8 cellular contexts compared by ENCODE assay signal in genomic region chr17:28711723-28712036, GRCh38. TPM values are rescaled to one million over a fixed set of nuclear protein-coding genes. Genes with fewer than 3 reads are reported as not detected.
DNase-seq lines count a peak whose midpoint lies in the region; ATAC-seq and TF ChIP-seq lines count a peak whose summit lies in the region.

TSS of gene PROCA1 (minus strand) at chr17:28711888. CDS start at chr17:28711660, 228 bp downstream.

- peaks cover 17% of the 10 kb centered on the region for H3K27me3 Mint-ChIP-seq in activated CD4-positive, alpha-beta T cell treated with anti-CD3 and anti-CD28 coated beads for 36 hours

- peak within 1 kb of the TSS; percentile 95 for H3K9ac ChIP-seq in HUES48 (ENCODE audit: low read depth, low read length)

- H3K4me3 ChIP-seq in HUES48 (ENCODE audit: low read depth, low read length) (peak within 1 kb of the TSS; percentile 88), astrocyte of the spinal cord (ENCODE audit: low read depth, low read length) (peak within 1 kb of the TSS; percentile 49), right lobe of liver (peak within 1 kb of the TSS; percentile 62 to 77 (median 64)), tibial artery (peak within 1 kb of the TSS; percentile 60 to 72)

- peak within 1 kb of the TSS; percentile 80 for H3K4me3 Mint-ChIP-seq in activated CD4-positive, alpha-beta T cell treated with anti-CD3 and anti-CD28 coated beads for 36 hours

- peaks cover 8% of the 10 kb centered on the region for H3K4me1 ChIP-seq in HUES48 (ENCODE audit: control insufficient read depth, insufficient read depth, low read length)
- H3K4me1 ChIP-seq in right lobe of liver: peaks cover 0 to 10% (median 2%) of the 10 kb centered on the region in 4 donors
- H3K4me1 ChIP-seq in tibial artery: peaks cover 0 to 29% (median 21%) of the 10 kb centered on the region in 4 donors

- CTCF ChIA-PET in activated CD4-positive, alpha-beta T cell treated with anti-CD3 and anti-CD28 coated beads for 36 hours (lab: Charles Lee): interaction anchor here (0.7 to 2.9 kb wide), 8 partner anchors 8 to 442 kb away, joined by 3 to 19 read pairs (median 4); partner anchors contain the start of genes BLTP2, NEK8, RPL23A and SDF2

- POLR2A ChIA-PET in activated CD4-positive, alpha-beta T cell treated with anti-CD3 and anti-CD28 coated beads for 36 hours (lab: Charles Lee): interaction anchor here (0.7 to 2.5 kb wide), 8 partner anchors 9 to 238 kb away, joined by 3 to 31 read pairs (median 4); partner anchors contain the start of genes BLTP2, NEK8, PIGS and RPL23A

- no peak for TF ChIP-seq CTCF in astrocyte of the spinal cord (IDR thresholded peaks at IDR 0.05; ENCODE audit: low read depth, low read length)
- no peak for TF ChIP-seq CTCF in right lobe of liver (IDR thresholded peaks at IDR 0.05)
- TF ChIP-seq CTCF in tibial artery (IDR thresholded peaks at IDR 0.05): no peak

- H3K4me1 Mint-ChIP-seq in activated CD4-positive, alpha-beta T cell treated with anti-CD3 and anti-CD28 coated beads for 36 hours: peaks cover 19% of the 10 kb centered on the region

- DNase-seq in activated CD4-positive, alpha-beta T cell treated with anti-CD3 and anti-CD28 coated beads for 36 hours: peak; percentile 57
- no peak for DNase-seq in activated CD4-positive, alpha-beta T cell treated with anti-CD3 and anti-CD28 coated beads for 1 hour
- DNase-seq in astrocyte of the spinal cord (ENCODE audit: low read depth, low spot score): no peak
- DNase-seq in right lobe of liver: no peak
- no peak for DNase-seq in tibial artery
- no peak for DNase-seq in iPS-NIHi11 (ENCODE audit: low spot score)
- DNase-seq in NCI-H2081 treated with DMSO at 0.1 percent for 48 hours (lab: John Stamatoyannopoulos, UW): no peak

- in situ Hi-C loops in astrocyte of the spinal cord (cut with HindIII; ENCODE audit: low sequenced_read_pairs): no loop called here

- ATAC-seq in activated CD4-positive, alpha-beta T cell treated with anti-CD3 and anti-CD28 coated beads for 36 hours: peak; percentile 31
- ATAC-seq in right lobe of liver: peak in 1 of 4 donors; percentile 13

- no peak for TF ChIP-seq POLR2A in right lobe of liver (IDR thresholded peaks at IDR 0.05)

- H3K36me3 Mint-ChIP-seq in activated CD4-positive, alpha-beta T cell treated with anti-CD3 and anti-CD28 coated beads for 36 hours (ENCODE audit: low read depth): no peaks in the 10 kb centered on the region

- H3K27me3 ChIP-seq in HUES48 (ENCODE audit: control insufficient read depth, insufficient read depth, low read length) (no peaks in the 10 kb centered on the region), right lobe of liver (no peaks in the 10 kb centered on the region), tibial artery (no peaks in the 10 kb centered on the region)

- peak within 1 kb of the TSS; percentile 98 for H3K27ac ChIP-seq in HUES48 (ENCODE audit: low read depth, low read length)
- H3K27ac ChIP-seq in right lobe of liver: peak within 1 kb of the TSS; percentile 56 to 85 (median 70)
- peak within 1 kb of the TSS; percentile 90 to 98 for H3K27ac ChIP-seq in tibial artery

- peaks cover 32% of the 10 kb centered on the region for H3K36me3 ChIP-seq in HUES48 (ENCODE audit: control insufficient read depth, insufficient read depth, low read length)
- no peaks in the 10 kb centered on the region for H3K36me3 ChIP-seq in right lobe of liver
- H3K36me3 ChIP-seq in tibial artery: peaks cover 11 to 26% (median 23%) of the 10 kb centered on the region in 3 donors

- H3K9me3 Mint-ChIP-seq in activated CD4-positive, alpha-beta T cell treated with anti-CD3 and anti-CD28 coated beads for 36 hours (ENCODE audit: low read depth): no peaks in the 10 kb centered on the region

- intact Hi-C loops in activated CD4-positive, alpha-beta T cell treated with anti-CD3 and anti-CD28 coated beads for 36 hours (cut with DNase I, micrococcal nuclease): loop anchor here (1.0 to 5.0 kb wide), 11 partner anchors 8 to 581 kb away; partner anchors contain the start of genes BLTP2 (in 2 of the 2), RPL23A (in 2 of the 2), SUPT6H (in 2 of the 2) and NUFIP2 (in 1 of the 2)
- intact Hi-C loops in right lobe of liver (cut with DNase I) (no loop called here), tibial artery (cut with DNase I; ENCODE audit: low total_unique reads) (no loop called here)

- H3K9me3 ChIP-seq in HUES48 (ENCODE audit: control insufficient read depth, insufficient read depth, low read length): no peaks in the 10 kb centered on the region
- no peaks in the 10 kb centered on the region for H3K9me3 ChIP-seq in right lobe of liver
- no peaks in the 10 kb centered on the region for H3K9me3 ChIP-seq in tibial artery

- 19% methylated on average over 6 of the region's 20 CpGs for WGBS in right lobe of liver (ENCODE audit: insufficient coverage, low coverage, low lambda C conversion rate, missing lambda C conversion rate)

- peak within 1 kb of the TSS; percentile 91 for H3K27ac Mint-ChIP-seq in activated CD4-positive, alpha-beta T cell treated with anti-CD3 and anti-CD28 coated beads for 36 hours

RNA-seq across cellular contexts. Expression of gene PROCA1, which starts in this region (rescaled TPM):
- total RNA-seq in activated CD4-positive, alpha-beta T cell treated with anti-CD3 and anti-CD28 coated beads for 36 hours: 1 to 10 TPM; 4.0 to 4.5 TPM
- total RNA-seq in right lobe of liver: under 1 TPM in 5 of 6 experiments, not detected in 1; 0.18 to 0.97 (median 0.54) TPM

Comparison
In these comparisons a context has a peak if more than half of its experiments do, and no peak if none do; other contexts are left out.
1. intact Hi-C loops: an anchor here in activated CD4-positive, alpha-beta T cell treated with anti-CD3 and anti-CD28 coated beads for 36 hours (1.0 to 5.0 kb wide); none called in right lobe of liver and tibial artery.